Comparison of ENCODE assay signal across 22 cellular contexts in genomic region chr12:113683566-113683965, GRCh38.
DNase-seq lines count a peak whose midpoint lies in the region; ATAC-seq and TF ChIP-seq lines count a peak whose summit lies in the region.
"Had no signal": no experiment of that assay in that cellular context is flagged by ENCODE, and none has a peak within 500 bp of the region (broad histone marks: within the 10 kb centered on the region; RNA-seq: fewer than 3 reads in every experiment).

No MANE protein-coding gene starts in this region.

- peaks cover 22% of the 10 kb centered on the region for H3K4me1 Mint-ChIP-seq in glutamatergic neuron (ENCODE audit: low read depth, unreplicated experiment)
- H3K4me1 Mint-ChIP-seq: activated CD4-positive, alpha-beta memory T cell treated with anti-CD3 and anti-CD28 coated beads, Interleukin-2, amount 10 ng/mL, durations not matched to agents 7 days and 5 days; CD14-positive monocyte; IgD-negative memory B cell; naive B cell had no signal

- H3K4me3 Mint-ChIP-seq in glutamatergic neuron (ENCODE audit: unreplicated experiment): peak overlapping the region; percentile 38
- H3K4me3 Mint-ChIP-seq: activated CD4-positive, alpha-beta memory T cell treated with anti-CD3 and anti-CD28 coated beads, Interleukin-2, amount 10 ng/mL, durations not matched to agents 7 days and 5 days; CD14-positive monocyte; GM23338; HFFc6; IgD-negative memory B cell; naive B cell had no signal

- ATAC-seq in HG03442 (IDR thresholded peaks at IDR 0.05; ENCODE audit: unreplicated experiment) (no peak), HG02678 (IDR thresholded peaks at IDR 0.05; ENCODE audit: unreplicated experiment) (no peak), HG03045 (IDR thresholded peaks at IDR 0.05; ENCODE audit: unreplicated experiment) (no peak)
- ATAC-seq: activated CD4-positive, CD25-positive, alpha-beta regulatory T cell treated with anti-CD3 and anti-CD28 coated beads, Interleukin-2, amount 50 U/mL, for 24 hours; activated naive CD4-positive, alpha-beta T cell treated with anti-CD3 and anti-CD28 coated beads, Interleukin-2, amount 50 U/mL, for 72 hours; left ventricle myocardium superior had no signal

- peak; percentile 60 for DNase-seq in DMS 273 (lab: John Stamatoyannopoulos, UW; ENCODE audit: unreplicated experiment)
- DNase-seq in DMS 273 treated with DMSO at 0.1 percent for 48 hours (lab: John Stamatoyannopoulos, UW): no peak
- peak; percentile 36 for DNase-seq in NCI-H1436 (lab: John Stamatoyannopoulos, UW)
- peak; percentile 85 for DNase-seq in NCI-H748 (lab: John Stamatoyannopoulos, UW; ENCODE audit: unreplicated experiment)
- peak; percentile 70 for DNase-seq in glutamatergic neuron
- DNase-seq: activated CD4-positive, alpha-beta memory T cell treated with anti-CD3 and anti-CD28 coated beads, Interleukin-2, amount 10 ng/mL, durations not matched to agents 7 days and 5 days; activated T-cell treated with anti-CD3 and anti-CD28 coated beads for 4 hours; DMS153; HFFc6; left ventricle myocardium superior; naive B cell; NCI-H446 treated with DMSO at 0.1 percent for 48 hours; nucleus accumbens; stimulated activated naive CD4-positive, alpha-beta T cell treated with Interleukin-2 at 50 U/mL for 16 hours had no signal

- peak overlapping the region; percentile 88 for H3K27ac Mint-ChIP-seq in glutamatergic neuron (ENCODE audit: unreplicated experiment)
- H3K27ac Mint-ChIP-seq: activated CD4-positive, alpha-beta memory T cell treated with anti-CD3 and anti-CD28 coated beads, Interleukin-2, amount 10 ng/mL, durations not matched to agents 7 days and 5 days; activated naive CD4-positive, alpha-beta T cell treated with anti-CD3 and anti-CD28 coated beads, Interleukin-2, amount 50 U/mL, for 72 hours; CD14-positive monocyte; GM23338; HFFc6; IgD-negative memory B cell; naive B cell had no signal

- TF ChIP-seq CTCF in glutamatergic neuron (IDR thresholded peaks at IDR 0.05; ENCODE audit: partially characterized antibody, unreplicated experiment): no peak

- H3K9me3 Mint-ChIP-seq in glutamatergic neuron (ENCODE audit: unreplicated experiment): peaks cover 21% of the 10 kb centered on the region
- H3K9me3 Mint-ChIP-seq: activated CD4-positive, alpha-beta memory T cell treated with anti-CD3 and anti-CD28 coated beads, Interleukin-2, amount 10 ng/mL, durations not matched to agents 7 days and 5 days; CD14-positive monocyte; GM23338; HFFc6 had no signal

- no peaks in the 10 kb centered on the region for H3K36me3 Mint-ChIP-seq in glutamatergic neuron (ENCODE audit: unreplicated experiment)
- H3K36me3 Mint-ChIP-seq: activated naive CD4-positive, alpha-beta T cell treated with anti-CD3 and anti-CD28 coated beads, Interleukin-2, amount 50 U/mL, for 72 hours; CD14-positive monocyte; IgD-negative memory B cell; naive B cell had no signal

- H3K27me3 Mint-ChIP-seq in glutamatergic neuron (ENCODE audit: unreplicated experiment): peaks cover 15% of the 10 kb centered on the region
- H3K27me3 Mint-ChIP-seq: activated CD4-positive, alpha-beta memory T cell treated with anti-CD3 and anti-CD28 coated beads, Interleukin-2, amount 10 ng/mL, durations not matched to agents 7 days and 5 days had no signal
